Comparison of ENCODE assay signal across 1 cellular context in genomic region chr7:101085000-101085948, GRCh38.
TF ChIP-seq lines count a peak whose summit lies in the region.

A gene with protein sequence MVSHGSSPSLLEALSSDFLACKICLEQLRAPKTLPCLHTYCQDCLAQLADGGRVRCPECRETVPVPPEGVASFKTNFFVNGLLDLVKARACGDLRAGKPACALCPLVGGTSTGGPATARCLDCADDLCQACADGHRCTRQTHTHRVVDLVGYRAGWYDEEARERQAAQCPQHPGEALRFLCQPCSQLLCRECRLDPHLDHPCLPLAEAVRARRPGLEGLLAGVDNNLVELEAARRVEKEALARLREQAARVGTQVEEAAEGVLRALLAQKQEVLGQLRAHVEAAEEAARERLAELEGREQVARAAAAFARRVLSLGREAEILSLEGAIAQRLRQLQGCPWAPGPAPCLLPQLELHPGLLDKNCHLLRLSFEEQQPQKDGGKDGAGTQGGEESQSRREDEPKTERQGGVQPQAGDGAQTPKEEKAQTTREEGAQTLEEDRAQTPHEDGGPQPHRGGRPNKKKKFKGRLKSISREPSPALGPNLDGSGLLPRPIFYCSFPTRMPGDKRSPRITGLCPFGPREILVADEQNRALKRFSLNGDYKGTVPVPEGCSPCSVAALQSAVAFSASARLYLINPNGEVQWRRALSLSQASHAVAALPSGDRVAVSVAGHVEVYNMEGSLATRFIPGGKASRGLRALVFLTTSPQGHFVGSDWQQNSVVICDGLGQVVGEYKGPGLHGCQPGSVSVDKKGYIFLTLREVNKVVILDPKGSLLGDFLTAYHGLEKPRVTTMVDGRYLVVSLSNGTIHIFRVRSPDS (plus strand): TSS chr7:101085481. CDS start chr7:101087313, 1,832 bp downstream.

TF ChIP-seq in HepG2, 621 proteins besides CTCF, POLR2A, EP300 and RAD21 (continued from another document and continues in another):
- TF ChIP-seq ZNF687 (CRISPR knock-in tag; IDR thresholded peaks at IDR 0.05) (peak; percentile 81), ZC3H13 (CRISPR knock-in tag; IDR thresholded peaks at IDR 0.05) (no peak; the same call in 1 of the 2 replicates), ZNF574 (CRISPR knock-in tag; IDR thresholded peaks at IDR 0.05) (peak; percentile 10; the same call in 1 of the 2 replicates), SNAPC4 (CRISPR knock-in tag; IDR thresholded peaks at IDR 0.05) (no peak), ZNF224 (CRISPR knock-in tag; IDR thresholded peaks at IDR 0.05) (no peak), ATF7-NPFF (CRISPR knock-in tag; IDR thresholded peaks at IDR 0.05; ENCODE audit: low read depth) (0 out of 2 replicates have a peak, but pooled peaks have one; percentile 46), SMARCE1 (IDR thresholded peaks at IDR 0.05; ENCODE audit: borderline replicate concordance) (no peak), SAP130 (CRISPR knock-in tag; IDR thresholded peaks at IDR 0.05; ENCODE audit: low read depth) (peak; percentile 91), ZKSCAN8 (CRISPR knock-in tag; IDR thresholded peaks at IDR 0.05; ENCODE audit: borderline replicate concordance) (no peak), HOXA5 (CRISPR knock-in tag; IDR thresholded peaks at IDR 0.05) (peak; percentile 47; the same call in 1 of the 2 replicates), KAT7 (CRISPR knock-in tag; IDR thresholded peaks at IDR 0.05; ENCODE audit: borderline replicate concordance) (0 out of 2 replicates have a peak, but pooled peaks have one; percentile 61), ZNF780A (CRISPR knock-in tag; IDR thresholded peaks at IDR 0.05) (no peak), ARID2 (CRISPR knock-in tag; IDR thresholded peaks at IDR 0.05; ENCODE audit: borderline replicate concordance) (no peak), GATA4 (IDR thresholded peaks at IDR 0.05; ENCODE audit: borderline replicate concordance, low read depth) (no peak), TAF1 (CRISPR knock-in tag; IDR thresholded peaks at IDR 0.05) (peak; percentile 37; the same call in 1 of the 2 replicates), ZSCAN25 (CRISPR knock-in tag; IDR thresholded peaks at IDR 0.05) (peak; percentile 93), SRY (CRISPR knock-in tag; IDR thresholded peaks at IDR 0.05) (no peak), RFX5 (IDR thresholded peaks at IDR 0.05; ENCODE audit: low read depth, low read length) (no peak), KLF11 (CRISPR knock-in tag; IDR thresholded peaks at IDR 0.05) (no peak), SOX13 (IDR thresholded peaks at IDR 0.05) (peak; percentile 9; the same call in 1 of the 2 replicates), SOX13 (CRISPR knock-in tag; conservative IDR thresholded peaks at IDR 0.05 in 1 of 2, IDR thresholded peaks at IDR 0.05 in 1 of 2) (peak in 1 of 2 experiments; percentile 27; a peak in 1 of 4 replicates), DR1 (CRISPR knock-in tag; IDR thresholded peaks at IDR 0.05) (no peak), ZNF567 (CRISPR knock-in tag; IDR thresholded peaks at IDR 0.05; ENCODE audit: borderline replicate concordance) (no peak), ASH2L (IDR thresholded peaks at IDR 0.05; ENCODE audit: insufficient read length, low read depth, low read length) (peak; percentile 92), MBD4 (IDR thresholded peaks at IDR 0.05; ENCODE audit: borderline replicate concordance, low read length) (no peak), RAD51 (IDR thresholded peaks at IDR 0.05; ENCODE audit: borderline replicate concordance) (no peak), CREBL2 (CRISPR knock-in tag; IDR thresholded peaks at IDR 0.05; ENCODE audit: borderline replicate concordance) (no peak), RFX3 (CRISPR knock-in tag; IDR thresholded peaks at IDR 0.05) (no peak), POLR2G (IDR thresholded peaks at IDR 0.05; ENCODE audit: low read depth, low read length) (peak; percentile 74; the same call in 1 of the 2 replicates), POGZ (CRISPR knock-in tag; IDR thresholded peaks at IDR 0.05) (no peak), ZEB1 (IDR thresholded peaks at IDR 0.05; ENCODE audit: insufficient replicate concordance, low read depth) (no peak), PITX1 (CRISPR knock-in tag; IDR thresholded peaks at IDR 0.05) (peak; percentile 34; the same call in 1 of the 2 replicates), ZNF549 (CRISPR knock-in tag; IDR thresholded peaks at IDR 0.05) (no peak), ZNF788 (CRISPR knock-in tag; IDR thresholded peaks at IDR 0.05; ENCODE audit: borderline replicate concordance) (no peak), NCOA1 (CRISPR knock-in tag; IDR thresholded peaks at IDR 0.05) (no peak), PRPF4 (IDR thresholded peaks at IDR 0.05; ENCODE audit: low read depth, low read length, poor library complexity, severe bottlenecking) (no peak), ZNF768 (CRISPR knock-in tag; IDR thresholded peaks at IDR 0.05) (no peak), FOSL2 (CRISPR knock-in tag; IDR thresholded peaks at IDR 0.05) (peak; percentile 41)
- TF ChIP-seq, protein P1, sequence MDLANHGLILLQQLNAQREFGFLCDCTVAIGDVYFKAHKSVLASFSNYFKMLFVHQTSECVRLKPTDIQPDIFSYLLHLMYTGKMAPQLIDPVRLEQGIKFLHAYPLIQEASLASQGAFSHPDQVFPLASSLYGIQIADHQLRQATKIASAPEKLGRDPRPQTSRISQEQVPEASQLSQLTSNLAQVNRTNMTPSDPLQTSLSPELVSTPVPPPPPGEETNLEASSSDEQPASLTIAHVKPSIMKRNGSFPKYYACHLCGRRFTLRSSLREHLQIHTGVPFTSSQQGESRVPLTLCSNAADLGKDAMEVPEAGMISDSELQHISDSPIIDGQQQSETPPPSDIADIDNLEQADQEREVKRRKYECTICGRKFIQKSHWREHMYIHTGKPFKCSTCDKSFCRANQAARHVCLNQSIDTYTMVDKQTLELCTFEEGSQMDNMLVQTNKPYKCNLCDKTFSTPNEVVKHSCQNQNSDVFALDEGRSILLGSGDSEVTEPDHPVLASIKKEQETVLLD (CRISPR knock-in tag; IDR thresholded peaks at IDR 0.05; ENCODE audit: low read depth): 0 out of 2 replicates have a peak, but pooled peaks have one; percentile 45
- TF ChIP-seq, protein P2, sequence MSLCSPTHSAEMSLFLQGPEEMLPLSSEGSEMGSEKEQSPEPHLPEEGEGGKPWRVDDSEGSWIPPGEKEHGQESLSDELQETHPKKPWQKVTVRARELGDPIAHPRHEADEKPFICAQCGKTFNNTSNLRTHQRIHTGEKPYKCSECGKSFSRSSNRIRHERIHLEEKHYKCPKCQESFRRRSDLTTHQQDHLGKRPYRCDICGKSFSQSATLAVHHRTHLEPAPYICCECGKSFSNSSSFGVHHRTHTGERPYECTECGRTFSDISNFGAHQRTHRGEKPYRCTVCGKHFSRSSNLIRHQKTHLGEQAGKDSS (CRISPR knock-in tag; IDR thresholded peaks at IDR 0.05; ENCODE audit: borderline replicate concordance, low read depth): no peak
- TF ChIP-seq, protein P3, sequence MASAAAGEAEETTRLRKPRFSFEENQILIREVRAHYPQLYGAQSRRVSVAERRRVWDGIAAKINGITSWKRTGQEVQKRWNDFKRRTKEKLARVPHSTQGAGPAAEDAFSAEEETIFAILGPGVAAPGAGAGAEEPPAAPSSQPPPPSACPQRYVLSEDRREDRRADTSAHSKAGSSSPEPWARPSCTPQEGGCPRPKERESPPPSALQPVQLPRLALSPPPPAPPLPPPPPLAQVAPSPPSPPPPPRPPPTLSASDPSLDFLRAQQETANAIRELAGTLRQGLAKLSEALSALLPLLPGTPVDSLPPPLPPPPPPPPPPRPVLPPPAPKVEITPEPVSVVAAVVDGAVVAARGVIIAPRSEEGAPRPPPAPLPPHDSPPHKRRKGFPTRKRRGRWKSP (CRISPR knock-in tag; IDR thresholded peaks at IDR 0.05): peak; percentile 47; the same call in 1 of the 2 replicates
- TF ChIP-seq, protein P4, sequence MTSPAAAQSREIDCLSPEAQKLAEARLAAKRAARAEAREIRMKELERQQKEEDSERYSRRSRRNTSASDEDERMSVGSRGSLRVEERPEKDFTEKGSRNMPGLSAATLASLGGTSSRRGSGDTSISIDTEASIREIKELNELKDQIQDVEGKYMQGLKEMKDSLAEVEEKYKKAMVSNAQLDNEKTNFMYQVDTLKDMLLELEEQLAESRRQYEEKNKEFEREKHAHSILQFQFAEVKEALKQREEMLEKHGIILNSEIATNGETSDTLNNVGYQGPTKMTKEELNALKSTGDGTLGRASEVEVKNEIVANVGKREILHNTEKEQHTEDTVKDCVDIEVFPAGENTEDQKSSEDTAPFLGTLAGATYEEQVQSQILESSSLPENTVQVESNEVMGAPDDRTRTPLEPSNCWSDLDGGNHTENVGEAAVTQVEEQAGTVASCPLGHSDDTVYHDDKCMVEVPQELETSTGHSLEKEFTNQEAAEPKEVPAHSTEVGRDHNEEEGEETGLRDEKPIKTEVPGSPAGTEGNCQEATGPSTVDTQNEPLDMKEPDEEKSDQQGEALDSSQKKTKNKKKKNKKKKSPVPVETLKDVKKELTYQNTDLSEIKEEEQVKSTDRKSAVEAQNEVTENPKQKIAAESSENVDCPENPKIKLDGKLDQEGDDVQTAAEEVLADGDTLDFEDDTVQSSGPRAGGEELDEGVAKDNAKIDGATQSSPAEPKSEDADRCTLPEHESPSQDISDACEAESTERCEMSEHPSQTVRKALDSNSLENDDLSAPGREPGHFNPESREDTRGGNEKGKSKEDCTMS (CRISPR knock-in tag; conservative IDR thresholded peaks at IDR 0.05): 0 out of 2 replicates have a peak, but pooled peaks have one; percentile 33
